In genomic region chr22:23829845-23830372, GRCh38 we compare ENCODE assay signal across 1 cellular context.
A peak's percentile ranks its signal among the peaks of the same experiment; 100 is the strongest.
TF ChIP-seq lines count a peak whose summit lies in the region.

No MANE protein-coding gene starts in this region.

TF ChIP-seq in GM12878, 131 proteins besides CTCF, POLR2A, EP300 and RAD21:
- TF ChIP-seq KLF5 (IDR thresholded peaks at IDR 0.05; ENCODE audit: partially characterized antibody) (no peak), RAD51 (IDR thresholded peaks at IDR 0.05) (peak; percentile 74), ZNF622 (IDR thresholded peaks at IDR 0.05) (no peak), RUNX3 (IDR thresholded peaks at IDR 0.05; ENCODE audit: low read length) (0 out of 2 replicates have a peak, but pooled peaks have one; percentile 45), BHLHE40 (IDR thresholded peaks at IDR 0.05; ENCODE audit: borderline replicate concordance in 1 of 2, low read depth in 2 of 2, low read length in 1 of 2) (peak in 1 of 2 experiments; percentile 22; a peak in 1 of 4 replicates), WRNIP1 (IDR thresholded peaks at IDR 0.05; ENCODE audit: borderline replicate concordance, low read depth, low read length) (no peak), POLR2AphosphoS5 (IDR thresholded peaks at IDR 0.05; ENCODE audit: low read length) (no peak)
